In genomic region chr14:21643407-21643806, GRCh38 we compare ENCODE assay signal across 15 cellular contexts. TPM values are rescaled to one million over a fixed set of nuclear protein-coding genes. Genes with fewer than 3 reads are reported as not detected.
"Had no signal": no experiment of that assay in that cellular context is flagged by ENCODE, and none has a peak within 500 bp of the region (broad histone marks: within the 10 kb centered on the region; RNA-seq: fewer than 3 reads in every experiment).

No MANE protein-coding gene starts in this region.

- FAIRE-seq: kidney had no signal

- H3K36me3 ChIP-seq: thoracic aorta had no signal

- H3K9me3 Mint-ChIP-seq: nephron progenitor cell had no signal

- H3K27me3 ChIP-seq: body of pancreas, hepatocyte had no signal

- H2AFZ ChIP-seq: hepatocyte had no signal

- H3K4me1 Mint-ChIP-seq: nephron progenitor cell had no signal

- H3K79me2 ChIP-seq: hepatocyte had no signal

- H3K36me3 Mint-ChIP-seq: WTC11 had no signal

- ATAC-seq: body of pancreas; left ventricle myocardium superior; stimulated activated naive CD8-positive, alpha-beta T cell treated with anti-CD3 and anti-CD28 coated beads, Interleukin-15, Interleukin-2, amounts not matched to agents 100 U/mL and 50 U/mL, for 24 hours; WTC11 had no signal

- H3K4me2 ChIP-seq: hepatocyte had no signal

- H3K27ac ChIP-seq: body of pancreas, hepatocyte, thoracic aorta had no signal

- DNase-seq: activated CD4-positive, alpha-beta T cell treated with anti-CD3 and anti-CD28 coated beads, Interleukin-2, amount 50 U/mL, for 4 hours; activated effector memory CD4-positive, alpha-beta T cell treated with anti-CD3 and anti-CD28 coated beads, Interleukin-2, amount 50 U/mL, for 16 hours; amniotic stem cell; body of pancreas; kidney; left ventricle myocardium superior; mesenchymal stem cell; nephron progenitor cell; stimulated activated CD4-positive, alpha-beta T cell treated with anti-CD3 and anti-CD28 coated beads, Interleukin-2, amount 100 ng/mL, for 48 hours; stimulated activated naive CD8-positive, alpha-beta T cell treated with anti-CD3 and anti-CD28 coated beads, Interleukin-15, Interleukin-2, amounts not matched to agents 100 U/mL and 50 U/mL, for 24 hours had no signal

- H3K4me1 ChIP-seq: body of pancreas had no signal

- H3K9me3 ChIP-seq: body of pancreas, thoracic aorta had no signal

- H3K4me3 ChIP-seq: body of pancreas, hepatocyte, thoracic aorta had no signal

- H3K27ac Mint-ChIP-seq: nephron progenitor cell, WTC11 had no signal

- H3K4me3 Mint-ChIP-seq: nephron progenitor cell, WTC11 had no signal

RNA-seq across cellular contexts. Expression of gene OR10G2, which starts 8.7 kb away (rescaled TPM):
- total RNA-seq: body of pancreas, hepatocyte, kidney, left ventricle myocardium superior, osteocyte, thoracic aorta, WTC11 had no signal
- polyA plus RNA-seq: esophagus, hepatocyte had no signal

RNA-seq across cellular contexts. Expression of gene OR4E2, which starts 10.2 kb away (rescaled TPM):
- total RNA-seq: body of pancreas, hepatocyte, kidney, left ventricle myocardium superior, osteocyte, thoracic aorta, WTC11 had no signal
- polyA plus RNA-seq: esophagus, hepatocyte had no signal

RNA-seq across cellular contexts. Expression of gene OR4E1, which starts 30.2 kb away (rescaled TPM):
- total RNA-seq: body of pancreas, kidney, left ventricle myocardium superior, osteocyte, thoracic aorta, WTC11 had no signal
- polyA plus RNA-seq: esophagus, hepatocyte had no signal
